In the genomic region with DNA sequence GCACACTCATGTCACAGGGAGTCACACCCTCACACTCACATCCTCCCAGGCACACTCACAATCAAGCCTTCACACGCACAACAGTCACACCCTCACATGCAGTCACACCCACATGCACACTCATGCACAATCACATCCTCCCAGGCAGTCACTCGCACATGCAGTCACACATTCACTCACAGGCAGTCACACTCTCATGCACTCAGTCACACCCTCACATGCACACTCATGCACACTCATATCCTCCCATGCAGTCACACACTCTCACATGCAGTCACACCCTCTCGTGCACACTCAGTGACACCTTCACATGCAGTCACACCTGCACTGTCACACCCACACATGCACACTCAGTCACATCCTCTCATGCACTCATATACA, we compare ENCODE assay signal across 2 cellular contexts.
TF ChIP-seq lines count a peak whose summit lies in the region.

No MANE protein-coding gene starts in this region.

TF ChIP-seq in HEK293, 187 proteins besides CTCF, POLR2A, EP300 and RAD21:
- TF ChIP-seq ZNF843 (tag by site-specific recombination; IDR thresholded peaks at IDR 0.05) (no peak), EGR2 (tag by site-specific recombination; IDR thresholded peaks at IDR 0.05; ENCODE audit: low read depth) (peak; percentile 80; the same call in 1 of the 2 replicates), ZBTB48 (tag by site-specific recombination; IDR thresholded peaks at IDR 0.05) (no peak), ZFHX2 (tag by site-specific recombination; conservative IDR thresholded peaks at IDR 0.05) (peak; percentile 91), ZNF302 (tag by site-specific recombination; IDR thresholded peaks at IDR 0.05; ENCODE audit: low read depth) (no peak), ZNF621 (tag by site-specific recombination; IDR thresholded peaks at IDR 0.05) (0 out of 2 replicates have a peak, but pooled peaks have one; percentile 20), ZNF747 (tag by site-specific recombination; IDR thresholded peaks at IDR 0.05) (0 out of 2 replicates have a peak, but pooled peaks have one; percentile 46), ZNF266 (tag by site-specific recombination; IDR thresholded peaks at IDR 0.05; ENCODE audit: low read depth) (no peak), YY2 (tag by site-specific recombination; IDR thresholded peaks at IDR 0.05) (peak; percentile 41; the same call in 1 of the 2 replicates)
- TF ChIP-seq, protein P1, sequence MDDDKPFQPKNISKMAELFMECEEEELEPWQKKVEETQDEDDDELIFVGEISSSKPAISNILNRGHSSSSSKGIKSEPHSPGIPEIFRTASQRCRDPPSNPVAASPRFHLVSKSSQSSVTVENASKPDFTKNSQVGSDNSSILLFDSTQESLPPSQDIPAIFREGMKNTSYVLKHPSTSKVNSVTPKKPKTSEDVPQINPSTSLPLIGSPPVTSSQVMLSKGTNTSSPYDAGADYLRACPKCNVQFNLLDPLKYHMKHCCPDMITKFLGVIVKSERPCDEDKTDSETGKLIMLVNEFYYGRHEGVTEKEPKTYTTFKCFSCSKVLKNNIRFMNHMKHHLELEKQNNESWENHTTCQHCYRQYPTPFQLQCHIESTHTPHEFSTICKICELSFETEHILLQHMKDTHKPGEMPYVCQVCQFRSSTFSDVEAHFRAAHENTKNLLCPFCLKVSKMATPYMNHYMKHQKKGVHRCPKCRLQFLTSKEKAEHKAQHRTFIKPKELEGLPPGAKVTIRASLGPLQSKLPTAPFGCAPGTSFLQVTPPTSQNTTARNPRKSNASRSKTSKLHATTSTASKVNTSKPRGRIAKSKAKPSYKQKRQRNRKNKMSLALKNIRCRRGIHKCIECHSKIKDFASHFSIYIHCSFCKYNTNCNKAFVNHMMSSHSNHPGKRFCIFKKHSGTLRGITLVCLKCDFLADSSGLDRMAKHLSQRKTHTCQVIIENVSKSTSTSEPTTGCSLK (tag by site-specific recombination; IDR thresholded peaks at IDR 0.05) = peak; percentile 94; the same call in 1 of the 2 replicates
- TF ChIP-seq, protein P2, sequence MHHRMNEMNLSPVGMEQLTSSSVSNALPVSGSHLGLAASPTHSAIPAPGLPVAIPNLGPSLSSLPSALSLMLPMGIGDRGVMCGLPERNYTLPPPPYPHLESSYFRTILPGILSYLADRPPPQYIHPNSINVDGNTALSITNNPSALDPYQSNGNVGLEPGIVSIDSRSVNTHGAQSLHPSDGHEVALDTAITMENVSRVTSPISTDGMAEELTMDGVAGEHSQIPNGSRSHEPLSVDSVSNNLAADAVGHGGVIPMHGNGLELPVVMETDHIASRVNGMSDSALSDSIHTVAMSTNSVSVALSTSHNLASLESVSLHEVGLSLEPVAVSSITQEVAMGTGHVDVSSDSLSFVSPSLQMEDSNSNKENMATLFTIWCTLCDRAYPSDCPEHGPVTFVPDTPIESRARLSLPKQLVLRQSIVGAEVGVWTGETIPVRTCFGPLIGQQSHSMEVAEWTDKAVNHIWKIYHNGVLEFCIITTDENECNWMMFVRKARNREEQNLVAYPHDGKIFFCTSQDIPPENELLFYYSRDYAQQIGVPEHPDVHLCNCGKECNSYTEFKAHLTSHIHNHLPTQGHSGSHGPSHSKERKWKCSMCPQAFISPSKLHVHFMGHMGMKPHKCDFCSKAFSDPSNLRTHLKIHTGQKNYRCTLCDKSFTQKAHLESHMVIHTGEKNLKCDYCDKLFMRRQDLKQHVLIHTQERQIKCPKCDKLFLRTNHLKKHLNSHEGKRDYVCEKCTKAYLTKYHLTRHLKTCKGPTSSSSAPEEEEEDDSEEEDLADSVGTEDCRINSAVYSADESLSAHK (tag by site-specific recombination; IDR thresholded peaks at IDR 0.05) = no peak
- TF ChIP-seq, protein P3, sequence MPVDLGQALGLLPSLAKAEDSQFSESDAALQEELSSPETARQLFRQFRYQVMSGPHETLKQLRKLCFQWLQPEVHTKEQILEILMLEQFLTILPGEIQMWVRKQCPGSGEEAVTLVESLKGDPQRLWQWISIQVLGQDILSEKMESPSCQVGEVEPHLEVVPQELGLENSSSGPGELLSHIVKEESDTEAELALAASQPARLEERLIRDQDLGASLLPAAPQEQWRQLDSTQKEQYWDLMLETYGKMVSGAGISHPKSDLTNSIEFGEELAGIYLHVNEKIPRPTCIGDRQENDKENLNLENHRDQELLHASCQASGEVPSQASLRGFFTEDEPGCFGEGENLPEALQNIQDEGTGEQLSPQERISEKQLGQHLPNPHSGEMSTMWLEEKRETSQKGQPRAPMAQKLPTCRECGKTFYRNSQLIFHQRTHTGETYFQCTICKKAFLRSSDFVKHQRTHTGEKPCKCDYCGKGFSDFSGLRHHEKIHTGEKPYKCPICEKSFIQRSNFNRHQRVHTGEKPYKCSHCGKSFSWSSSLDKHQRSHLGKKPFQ (tag by site-specific recombination; IDR thresholded peaks at IDR 0.05) = peak; percentile 90

TF ChIP-seq in GM12878, 131 proteins besides CTCF, POLR2A, EP300 and RAD21:
- TF ChIP-seq, protein P4, sequence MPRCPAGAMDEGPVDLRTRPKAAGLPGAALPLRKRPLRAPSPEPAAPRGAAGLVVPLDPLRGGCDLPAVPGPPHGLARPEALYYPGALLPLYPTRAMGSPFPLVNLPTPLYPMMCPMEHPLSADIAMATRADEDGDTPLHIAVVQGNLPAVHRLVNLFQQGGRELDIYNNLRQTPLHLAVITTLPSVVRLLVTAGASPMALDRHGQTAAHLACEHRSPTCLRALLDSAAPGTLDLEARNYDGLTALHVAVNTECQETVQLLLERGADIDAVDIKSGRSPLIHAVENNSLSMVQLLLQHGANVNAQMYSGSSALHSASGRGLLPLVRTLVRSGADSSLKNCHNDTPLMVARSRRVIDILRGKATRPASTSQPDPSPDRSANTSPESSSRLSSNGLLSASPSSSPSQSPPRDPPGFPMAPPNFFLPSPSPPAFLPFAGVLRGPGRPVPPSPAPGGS (IDR thresholded peaks at IDR 0.05; ENCODE audit: borderline replicate concordance, insufficient read depth, low read depth, low read length, poor library complexity, severe bottlenecking) = peak; percentile 97
- TF ChIP-seq EED (IDR thresholded peaks at IDR 0.05; ENCODE audit: low read depth) (no peak), RCOR1 (conservative IDR thresholded peaks at IDR 0.05; ENCODE audit: low read depth, low read length) (no peak), NFIC (IDR thresholded peaks at IDR 0.05; ENCODE audit: low read depth, low read length) (0 out of 2 replicates have a peak, but pooled peaks have one; percentile 32), WRNIP1 (IDR thresholded peaks at IDR 0.05; ENCODE audit: borderline replicate concordance, low read depth, low read length) (no peak), TCF3 (IDR thresholded peaks at IDR 0.05; ENCODE audit: borderline replicate concordance, insufficient read depth, low read depth, low read length) (peak; percentile 70)
- TF ChIP-seq, protein P5, sequence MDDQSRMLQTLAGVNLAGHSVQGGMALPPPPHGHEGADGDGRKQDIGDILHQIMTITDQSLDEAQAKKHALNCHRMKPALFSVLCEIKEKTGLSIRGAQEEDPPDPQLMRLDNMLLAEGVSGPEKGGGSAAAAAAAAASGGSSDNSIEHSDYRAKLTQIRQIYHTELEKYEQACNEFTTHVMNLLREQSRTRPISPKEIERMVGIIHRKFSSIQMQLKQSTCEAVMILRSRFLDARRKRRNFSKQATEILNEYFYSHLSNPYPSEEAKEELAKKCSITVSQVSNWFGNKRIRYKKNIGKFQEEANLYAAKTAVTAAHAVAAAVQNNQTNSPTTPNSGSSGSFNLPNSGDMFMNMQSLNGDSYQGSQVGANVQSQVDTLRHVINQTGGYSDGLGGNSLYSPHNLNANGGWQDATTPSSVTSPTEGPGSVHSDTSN (IDR thresholded peaks at IDR 0.05; ENCODE audit: insufficient replicate concordance, low read depth, low read length) = peak; percentile 21
